12 cellular contexts compared by ENCODE assay signal in genomic region chr22:38257650-38258246, GRCh38. TPM values are rescaled to one million over a fixed set of nuclear protein-coding genes. Genes with fewer than 3 reads are reported as not detected.
A peak's percentile ranks its signal among the peaks of the same experiment; 100 is the strongest.
DNase-seq lines count a peak whose midpoint lies in the region; ATAC-seq, FAIRE-seq and TF ChIP-seq lines count a peak whose summit lies in the region.
"Had no signal": no experiment of that assay in that cellular context is flagged by ENCODE, and none has a peak within 500 bp of the region (broad histone marks: within the 10 kb centered on the region; RNA-seq: fewer than 3 reads in every experiment).

No MANE protein-coding gene starts in this region.

- H3K27ac ChIP-seq in iPS-20b (ENCODE audit: low read length) = no peak overlapping the region
- peak overlapping the region; percentile 39 for H3K27ac ChIP-seq in subcutaneous abdominal adipose tissue (ENCODE audit: low read depth, low read length)
- H3K27ac ChIP-seq: KMS-11 had no signal

- DNase-seq in LNCaP clone FGC (ENCODE audit: low read depth) = no peak
- peak; percentile 15 for DNase-seq in SHP77 treated with DMSO at 0.1 percent for 48 hours (lab: John Stamatoyannopoulos, UW)
- no peak for DNase-seq in GF-D8 (lab: John Stamatoyannopoulos, UW)
- DNase-seq in HAP-1 (ENCODE audit: low spot score in 2 of 2) = no peak
- no peak for DNase-seq in GM12892 (ENCODE audit: insufficient read length)
- DNase-seq: stimulated activated CD4-positive, alpha-beta T cell treated with anti-CD3 and anti-CD28 coated beads, Interleukin-2, amount 100 ng/mL, for 24 hours; T-helper 2 cell had no signal

- H3K27me3 ChIP-seq in iPS-20b (ENCODE audit: insufficient read depth, low read length) (no peaks in the 10 kb centered on the region), subcutaneous abdominal adipose tissue (ENCODE audit: control insufficient read depth in 5 of 5, insufficient read depth in 4 of 5, low read length in 5 of 5) (no peaks in the 10 kb centered on the region), HAP-1 (ENCODE audit: low read depth) (no peaks in the 10 kb centered on the region)

- H3K9me3 ChIP-seq in iPS-20b (ENCODE audit: insufficient read depth, low read depth, low read length) (no peaks in the 10 kb centered on the region), subcutaneous abdominal adipose tissue (ENCODE audit: control insufficient read depth in 5 of 5, low read length in 5 of 5) (no peaks in the 10 kb centered on the region), HAP-1 (no peaks in the 10 kb centered on the region)

- in situ Hi-C loops in HAP-1 (cut with MboI; ENCODE audit: low sequenced_read_pairs) = no loop called here

- H3K4me1 ChIP-seq in iPS-20b (ENCODE audit: insufficient read depth, low read length) (peaks cover 12% of the 10 kb centered on the region), subcutaneous abdominal adipose tissue (ENCODE audit: control insufficient read depth in 5 of 5, insufficient read depth in 5 of 5, low read length in 5 of 5) (peaks cover 11 to 59% (median 51%) of the 10 kb centered on the region in 5 donors), HAP-1 (no peaks in the 10 kb centered on the region)

- no peaks in the 10 kb centered on the region; the same call in 1 of the 2 replicates for H3K36me3 ChIP-seq in iPS-20b (ENCODE audit: insufficient read depth, low read depth, low read length)
- peaks cover 0 to 2% (median 0%) of the 10 kb centered on the region in 5 donors for H3K36me3 ChIP-seq in subcutaneous abdominal adipose tissue (ENCODE audit: control insufficient read depth in 5 of 5, insufficient read depth in 5 of 5, low read length in 5 of 5)
- no peaks in the 10 kb centered on the region for H3K36me3 ChIP-seq in HAP-1 (replicated peaks)

- H3K4me3 ChIP-seq in LNCaP clone FGC (ENCODE audit: low read depth, low read length) (peak overlapping the region; percentile 19), iPS-20b (ENCODE audit: low read length) (no peak overlapping the region), subcutaneous abdominal adipose tissue (ENCODE audit: low read depth in 1 of 5, low read length in 5 of 5) (peak overlapping the region in 2 of 5 donors; percentile 26 to 40), HAP-1 (no peak overlapping the region)

- no peak for FAIRE-seq in GM12892 (lab: Jason Lieb, UNC)

- no peak for ATAC-seq in GM19455 (IDR thresholded peaks at IDR 0.05; ENCODE audit: unreplicated experiment)
- ATAC-seq: HCT116 had no signal

- TF ChIP-seq CTCF in LNCaP clone FGC (IDR thresholded peaks at IDR 0.05; ENCODE audit: control insufficient read depth, extremely low read depth, insufficient read depth) = peak; percentile 18; the same call in 1 of the 2 replicates

- no peak for TF ChIP-seq POLR2A in GM12892 (IDR thresholded peaks at IDR 0.05; ENCODE audit: low read depth, low read length)

- H3K9ac ChIP-seq in iPS-20b (ENCODE audit: low read depth, low read length) (peak overlapping the region; percentile 16; the same call in 1 of the 2 replicates), subcutaneous abdominal adipose tissue (ENCODE audit: low read length in 5 of 5) (peak overlapping the region in 3 of 5 donors; percentile 30 to 48 (median 42))
- H3K9ac ChIP-seq: KMS-11 had no signal

RNA-seq across cellular contexts. Expression of gene TMEM184B, which starts 15.1 kb away (rescaled TPM):
- polyA plus RNA-seq in GM12892 (2012; ENCODE audit: missing spikeins) = 3.6 TPM

RNA-seq across cellular contexts. Expression of gene MAFF, which starts 56.0 kb away (rescaled TPM):
- 3.5 TPM for polyA plus RNA-seq in GM12892 (2012; ENCODE audit: missing spikeins)

RNA-seq across cellular contexts. Expression of gene CSNK1E, which starts 59.5 kb away (rescaled TPM):
- polyA plus RNA-seq in GM12892 (2012; ENCODE audit: missing spikeins) = 53.9 TPM
